In the genomic region with DNA sequence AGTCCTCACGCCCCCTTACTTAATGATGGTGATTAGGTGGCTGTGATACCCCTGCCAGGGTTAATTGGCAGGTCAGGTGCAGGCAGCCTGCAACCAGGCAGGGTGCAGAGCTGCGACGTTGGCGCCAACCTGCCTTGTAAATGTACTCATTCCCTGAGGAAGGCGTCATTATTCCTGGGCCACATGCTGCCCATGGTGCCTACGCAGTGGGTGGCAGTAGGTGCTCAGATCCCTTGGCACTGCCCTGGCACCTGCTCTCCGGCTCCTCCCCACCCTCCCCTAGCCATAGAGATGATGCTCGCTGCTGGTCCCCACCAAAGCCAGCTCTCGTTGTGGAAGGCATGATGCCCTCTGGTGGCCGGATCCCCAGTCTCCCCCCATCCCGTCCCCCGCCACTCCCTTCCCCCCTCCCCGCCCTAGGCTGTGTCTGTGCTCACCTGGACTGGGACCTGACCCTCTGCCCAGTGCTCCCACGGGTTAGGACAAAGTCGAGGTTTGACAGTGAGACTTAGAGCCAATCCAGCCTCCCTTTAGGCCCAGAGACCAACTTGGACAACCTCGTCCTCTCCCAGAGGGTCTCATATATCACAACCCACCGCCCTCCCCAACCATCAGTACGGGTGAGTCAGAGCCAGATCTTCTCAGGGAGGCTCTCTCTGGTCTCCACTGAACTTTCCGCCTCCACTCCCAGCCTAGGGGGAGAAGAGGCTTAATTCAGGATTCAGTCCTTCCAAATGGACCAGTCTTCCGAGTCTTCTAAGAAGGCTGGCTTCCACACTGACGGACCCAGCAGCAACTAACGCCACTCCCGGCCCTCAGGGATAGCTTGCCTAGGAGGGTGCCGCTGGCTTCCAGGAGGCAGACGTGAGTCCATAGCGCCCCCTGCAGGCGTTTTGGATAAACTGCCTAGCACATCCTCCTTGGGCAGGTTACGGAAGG, we compare ENCODE assay signal across 8 cellular contexts. TPM values are rescaled to one million over a fixed set of nuclear protein-coding genes. Genes with fewer than 3 reads are reported as not detected.
A peak's percentile ranks its signal among the peaks of the same experiment; 100 is the strongest.
DNase-seq lines count a peak whose midpoint lies in the region; ATAC-seq and TF ChIP-seq lines count a peak whose summit lies in the region.

No MANE protein-coding gene starts in this region.

- H3K4me3 ChIP-seq in MM.1S (ENCODE audit: low read length): peak overlapping the region; percentile 20; the same call in 1 of the 2 replicates
- no peak overlapping the region for H3K4me3 ChIP-seq in fibroblast of the aortic adventitia (ENCODE audit: low read depth, low read length)

- no peaks in the 10 kb centered on the region for H3K9me2 ChIP-seq in MM.1S (replicated peaks; ENCODE audit: insufficient read depth, low read length)

- no peaks in the 10 kb centered on the region for H4K20me1 ChIP-seq in MM.1S (ENCODE audit: insufficient read depth, low read length)

- no peaks in the 10 kb centered on the region for H3K9me3 ChIP-seq in MM.1S (replicated peaks; ENCODE audit: insufficient read depth, low read length)

- peak overlapping the region; percentile 60 for H3K4me2 ChIP-seq in MM.1S (ENCODE audit: low read depth, low read length)

- H3K36me3 ChIP-seq in MM.1S (replicated peaks; ENCODE audit: insufficient read depth, low read length): no peaks in the 10 kb centered on the region

- H3K4me1 ChIP-seq in MM.1S (ENCODE audit: low read length): peaks cover 10% of the 10 kb centered on the region

- no peak overlapping the region for H3K27ac ChIP-seq in MM.1S (ENCODE audit: low read length)

- H2AFZ ChIP-seq in MM.1S (ENCODE audit: low read length): peak overlapping the region; percentile 62

- no peak for ATAC-seq in HG02884 (IDR thresholded peaks at IDR 0.05; ENCODE audit: unreplicated experiment)

- DNase-seq in MM.1S (peak; percentile 93), SHP77 (lab: John Stamatoyannopoulos, UW) (peak; percentile 98 to 99), fibroblast of the aortic adventitia (ENCODE audit: low read depth) (peak; percentile 85), nephron progenitor cell (peak; percentile 91)
- peak; percentile 77 for DNase-seq in activated T-helper 2 cell treated with anti-CD3 and anti-CD28 coated beads, Interferon-gamma antibody, Interleukin-2, Interleukin-4, amounts not matched to agents 10 μg/mL and 5 μg/mL and 100 μg/mL, durations not matched to agents 14 hours and 24 hours and 36 hours (ENCODE audit: low spot score)
- DNase-seq in stimulated activated naive CD4-positive, alpha-beta T cell treated with Interleukin-2 at 50 U/mL for 16 hours (lab: John Stamatoyannopoulos, UW): peak; percentile 77

- H3K27me3 Mint-ChIP-seq in activated T-helper 2 cell treated with anti-CD3 and anti-CD28 coated beads, Interferon-gamma antibody, Interleukin-2, Interleukin-4, amounts not matched to agents 10 μg/mL and 5 μg/mL and 100 μg/mL, durations not matched to agents 14 hours and 24 hours and 36 hours (ENCODE audit: low read depth): no peaks in the 10 kb centered on the region
- H3K27me3 Mint-ChIP-seq in nephron progenitor cell (ENCODE audit: low read depth, poor library complexity): no peaks in the 10 kb centered on the region

- H3F3A ChIP-seq in MM.1S (ENCODE audit: insufficient read depth, low read length): 0 out of 2 replicates have a peak, but pooled peaks cover 5% of the 10 kb centered on the region

- H3K4me3 Mint-ChIP-seq in activated T-helper 2 cell treated with anti-CD3 and anti-CD28 coated beads, Interferon-gamma antibody, Interleukin-2, Interleukin-4, amounts not matched to agents 10 μg/mL and 5 μg/mL and 100 μg/mL, durations not matched to agents 14 hours and 24 hours and 36 hours (ENCODE audit: low read depth): peak overlapping the region; percentile 21
- H3K4me3 Mint-ChIP-seq in nephron progenitor cell: peak overlapping the region; percentile 77

- no peak overlapping the region for H3K27ac Mint-ChIP-seq in activated T-helper 2 cell treated with anti-CD3 and anti-CD28 coated beads, Interferon-gamma antibody, Interleukin-2, Interleukin-4, amounts not matched to agents 10 μg/mL and 5 μg/mL and 100 μg/mL, durations not matched to agents 14 hours and 24 hours and 36 hours
- peak overlapping the region; percentile 85 for H3K27ac Mint-ChIP-seq in nephron progenitor cell

- H3K9ac ChIP-seq in MM.1S (ENCODE audit: low read length): no peak overlapping the region

- TF ChIP-seq CTCF in GM12874 (IDR thresholded peaks at IDR 0.05; ENCODE audit: insufficient read depth, low read depth, low read length): peak; percentile 87
- TF ChIP-seq CTCF in MM.1S (IDR thresholded peaks at IDR 0.05; ENCODE audit: low read length): peak; percentile 99
- peak; percentile 88 for TF ChIP-seq CTCF in fibroblast of the aortic adventitia (IDR thresholded peaks at IDR 0.05; ENCODE audit: insufficient read depth, low read length)
- TF ChIP-seq CTCF in nephron progenitor cell (IDR thresholded peaks at IDR 0.05): peak; percentile 79

- peaks cover 28% of the 10 kb centered on the region for H3K36me3 Mint-ChIP-seq in activated T-helper 2 cell treated with anti-CD3 and anti-CD28 coated beads, Interferon-gamma antibody, Interleukin-2, Interleukin-4, amounts not matched to agents 10 μg/mL and 5 μg/mL and 100 μg/mL, durations not matched to agents 14 hours and 24 hours and 36 hours (ENCODE audit: low read depth)
- peaks cover 14% of the 10 kb centered on the region for H3K36me3 Mint-ChIP-seq in nephron progenitor cell (ENCODE audit: low read depth)

- intact Hi-C loops in activated T-helper 2 cell treated with anti-CD3 and anti-CD28 coated beads, Interferon-gamma antibody, Interleukin-2, Interleukin-4, amounts not matched to agents 10 μg/mL and 5 μg/mL and 100 μg/mL, durations not matched to agents 14 hours and 24 hours and 36 hours (cut with micrococcal nuclease): loop anchor here (1.0 kb wide), 2 partner anchors 72 to 76 kb away; no protein-coding TSS in a partner anchor

- no peaks in the 10 kb centered on the region for H3K9me3 Mint-ChIP-seq in activated T-helper 2 cell treated with anti-CD3 and anti-CD28 coated beads, Interferon-gamma antibody, Interleukin-2, Interleukin-4, amounts not matched to agents 10 μg/mL and 5 μg/mL and 100 μg/mL, durations not matched to agents 14 hours and 24 hours and 36 hours
- H3K9me3 Mint-ChIP-seq in nephron progenitor cell: peaks cover 11% of the 10 kb centered on the region

- peaks cover 20% of the 10 kb centered on the region for H3K4me1 Mint-ChIP-seq in activated T-helper 2 cell treated with anti-CD3 and anti-CD28 coated beads, Interferon-gamma antibody, Interleukin-2, Interleukin-4, amounts not matched to agents 10 μg/mL and 5 μg/mL and 100 μg/mL, durations not matched to agents 14 hours and 24 hours and 36 hours (ENCODE audit: low read depth)
- H3K4me1 Mint-ChIP-seq in nephron progenitor cell: peaks cover 37% of the 10 kb centered on the region

- peaks cover 12% of the 10 kb centered on the region for H3K79me2 ChIP-seq in MM.1S (ENCODE audit: low read length)

- no peaks in the 10 kb centered on the region for H3K27me3 ChIP-seq in MM.1S (replicated peaks; ENCODE audit: insufficient read depth, low read length)

RNA-seq across cellular contexts. Expression of gene KRTCAP2, which starts 5.7 kb away (rescaled TPM):
- 237 and 247 TPM in 2 replicates for total RNA-seq in activated T-helper 2 cell treated with anti-CD3 and anti-CD28 coated beads, Interferon-gamma antibody, Interleukin-2, Interleukin-4, amounts not matched to agents 10 μg/mL and 5 μg/mL and 100 μg/mL, durations not matched to agents 14 hours and 24 hours and 36 hours
- 29.8 and 100 TPM in 2 replicates for total RNA-seq in fibroblast of the aortic adventitia (ENCODE audit: low replicate concordance)

RNA-seq across cellular contexts. Expression of gene TRIM46, which starts 6.2 kb away (rescaled TPM):
- 10.7 and 11.5 TPM in 2 replicates for total RNA-seq in activated T-helper 2 cell treated with anti-CD3 and anti-CD28 coated beads, Interferon-gamma antibody, Interleukin-2, Interleukin-4, amounts not matched to agents 10 μg/mL and 5 μg/mL and 100 μg/mL, durations not matched to agents 14 hours and 24 hours and 36 hours
- 5.2 and 13.2 TPM in 2 replicates for total RNA-seq in fibroblast of the aortic adventitia (ENCODE audit: low replicate concordance)

RNA-seq across cellular contexts. Expression of gene DPM3, which starts 27.1 kb away (rescaled TPM):
- 49.0 and 51.0 TPM in 2 replicates for total RNA-seq in activated T-helper 2 cell treated with anti-CD3 and anti-CD28 coated beads, Interferon-gamma antibody, Interleukin-2, Interleukin-4, amounts not matched to agents 10 μg/mL and 5 μg/mL and 100 μg/mL, durations not matched to agents 14 hours and 24 hours and 36 hours
- total RNA-seq in fibroblast of the aortic adventitia (ENCODE audit: low replicate concordance): 26.1 and 46.3 TPM in 2 replicates

RNA-seq across cellular contexts. Expression of gene SLC50A1, which starts 31.8 kb away (rescaled TPM):
- 56.9 and 58.0 TPM in 2 replicates for total RNA-seq in activated T-helper 2 cell treated with anti-CD3 and anti-CD28 coated beads, Interferon-gamma antibody, Interleukin-2, Interleukin-4, amounts not matched to agents 10 μg/mL and 5 μg/mL and 100 μg/mL, durations not matched to agents 14 hours and 24 hours and 36 hours
- 25.6 and 39.3 TPM in 2 replicates for total RNA-seq in fibroblast of the aortic adventitia (ENCODE audit: low replicate concordance)

RNA-seq across cellular contexts. Expression of gene EFNA1, which starts 39.8 kb away (rescaled TPM):
- total RNA-seq in activated T-helper 2 cell treated with anti-CD3 and anti-CD28 coated beads, Interferon-gamma antibody, Interleukin-2, Interleukin-4, amounts not matched to agents 10 μg/mL and 5 μg/mL and 100 μg/mL, durations not matched to agents 14 hours and 24 hours and 36 hours: 0.18 and 0.39 TPM in 2 replicates
- 0.16 and 0.54 TPM in 2 replicates for total RNA-seq in fibroblast of the aortic adventitia (ENCODE audit: low replicate concordance)
